Comparison of ENCODE assay signal across 21 cellular contexts in the genomic region with DNA sequence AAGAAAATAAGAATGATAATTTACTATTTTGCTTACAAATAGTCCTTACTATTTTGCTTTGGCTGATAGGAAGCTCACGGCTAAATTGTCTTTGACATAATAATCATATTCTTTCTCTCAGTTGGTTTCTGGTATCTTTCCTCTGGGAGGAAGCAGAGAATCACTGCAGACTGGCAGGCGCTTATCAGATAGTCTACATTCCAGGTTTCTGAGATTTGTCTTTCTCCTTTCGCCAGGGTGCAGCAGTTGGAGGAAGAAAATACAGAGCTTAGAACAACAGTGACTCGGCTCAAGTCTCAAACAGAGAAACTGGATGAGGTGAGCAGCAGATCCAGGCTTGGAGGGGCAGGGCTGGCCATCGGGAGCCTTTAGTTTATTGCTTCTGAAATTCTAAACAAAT.
A peak's percentile ranks its signal among the peaks of the same experiment; 100 is the strongest.
DNase-seq lines count a peak whose midpoint lies in the region; ATAC-seq and TF ChIP-seq lines count a peak whose summit lies in the region.
"Had no signal": no experiment of that assay in that cellular context is flagged by ENCODE, and none has a peak within 500 bp of the region (broad histone marks: within the 10 kb centered on the region; RNA-seq: fewer than 3 reads in every experiment).

No MANE protein-coding gene starts in this region.

- H3K36me3 ChIP-seq in mesodermal cell (ENCODE audit: control insufficient read depth, insufficient read depth, low read length) = peaks cover 4% of the 10 kb centered on the region

- in situ Hi-C loops in Caki2 (cut with HindIII; ENCODE audit: low pct_unique_long_range_greater_than_20kb, low sequenced_read_pairs) = no loop called here

- H3K27ac Mint-ChIP-seq in T-helper 2 cell treated with Interferon-gamma antibody and Interleukin-4, amounts not matched to agents 5 μg/mL and 100 μg/mL, for 36 hours = no peak overlapping the region
- H3K27ac Mint-ChIP-seq: B cell had no signal

- H3K4me1 ChIP-seq in mesodermal cell (ENCODE audit: control insufficient read depth, insufficient read depth, low read length, poor library complexity, severe bottlenecking) = peaks cover 17% of the 10 kb centered on the region
- H3K4me1 ChIP-seq: A549 had no signal

- H3K4me3 ChIP-seq in cardiac fibroblast (replicated peaks in 1 of 2; ENCODE audit: low read depth in 2 of 2, low read length in 2 of 2) (no peak overlapping the region), mesodermal cell (ENCODE audit: extremely low read depth, insufficient read depth, low read length, poor library complexity, severe bottlenecking) (no peak overlapping the region)
- H3K4me3 ChIP-seq: A549 had no signal

- H3K9me3 Mint-ChIP-seq in T-helper 2 cell treated with Interferon-gamma antibody and Interleukin-4, amounts not matched to agents 5 μg/mL and 100 μg/mL, for 36 hours = no peaks in the 10 kb centered on the region

- H3K27ac ChIP-seq in mesodermal cell (ENCODE audit: low read depth, low read length, severe bottlenecking) = peak overlapping the region; percentile 49
- H3K27ac ChIP-seq: A549 had no signal

- H3K4me1 Mint-ChIP-seq in T-helper 2 cell treated with Interferon-gamma antibody and Interleukin-4, amounts not matched to agents 5 μg/mL and 100 μg/mL, for 36 hours (ENCODE audit: low read depth) = no peaks in the 10 kb centered on the region

- no peak for TF ChIP-seq CTCF in cardiac fibroblast (IDR thresholded peaks at IDR 0.05; ENCODE audit: low read depth, low read length)

- WGBS in mesodermal cell (ENCODE audit: insufficient coverage in 2 of 2), 2 experiments = 80 to 84% methylated on average over 3 to 4 of the region's 5 CpGs

- ATAC-seq in GM21717 (IDR thresholded peaks at IDR 0.05; ENCODE audit: unreplicated experiment) (no peak), HG02970 (IDR thresholded peaks at IDR 0.05; ENCODE audit: low FRiP score, unreplicated experiment) (no peak)
- ATAC-seq: A549, Right ventricle myocardium inferior had no signal

- DNase-seq in Caki2 (ENCODE audit: low read depth) = peak; percentile 38
- DNase-seq in RPMI7951 (ENCODE audit: low read depth) = peak; percentile 13
- peak; percentile 55 to 73 for DNase-seq in cardiac fibroblast (ENCODE audit: low read depth in 2 of 2)
- DNase-seq in NCI-H2196 (lab: John Stamatoyannopoulos, UW; ENCODE audit: unreplicated experiment) = no peak
- DNase-seq in T-helper 2 cell treated with Interferon-gamma antibody and Interleukin-4, amounts not matched to agents 5 μg/mL and 100 μg/mL, for 36 hours (ENCODE audit: low spot score) = no peak
- DNase-seq: activated CD4-positive, alpha-beta T cell treated with anti-CD3 and anti-CD28 coated beads, Interleukin-2, amount 50 U/mL, for 48 hours; activated CD4-positive, CD25-positive, alpha-beta regulatory T cell; activated effector memory CD4-positive, alpha-beta T cell treated with anti-CD3 and anti-CD28 coated beads, Interleukin-2, amount 50 U/mL, for 16 hours; head of caudate nucleus; left cardiac atrium; mammary epithelial cell; NCI-H1105; NCI-H1930; NCI-H345; T-helper 9 cell had no signal

- H3K36me3 Mint-ChIP-seq in T-helper 2 cell treated with Interferon-gamma antibody and Interleukin-4, amounts not matched to agents 5 μg/mL and 100 μg/mL, for 36 hours (ENCODE audit: low read depth) = peaks cover 26% of the 10 kb centered on the region

- H3K4me3 Mint-ChIP-seq in T-helper 2 cell treated with Interferon-gamma antibody and Interleukin-4, amounts not matched to agents 5 μg/mL and 100 μg/mL, for 36 hours = no peak overlapping the region
- H3K4me3 Mint-ChIP-seq: B cell had no signal

- peaks cover 11% of the 10 kb centered on the region for H3K9me3 ChIP-seq in mesodermal cell (ENCODE audit: control insufficient read depth, low read length)
- H3K9me3 ChIP-seq: A549 had no signal

- H3K27me3 Mint-ChIP-seq in T-helper 2 cell treated with Interferon-gamma antibody and Interleukin-4, amounts not matched to agents 5 μg/mL and 100 μg/mL, for 36 hours (ENCODE audit: low read depth) = no peaks in the 10 kb centered on the region
- H3K27me3 Mint-ChIP-seq: B cell had no signal

Comparison
In these comparisons a context has a peak if more than half of its experiments do, and no peak if none do; other contexts are left out.
1. DNase-seq: peak in Caki2 (single experiment), RPMI7951 (single experiment) and cardiac fibroblast (2 of 2); none in NCI-H2196 (single experiment) and T-helper 2 cell treated with Interferon-gamma antibody and Interleukin-4, amounts not matched to agents 5 μg/mL and 100 μg/mL, for 36 hours (single experiment).